ENCODE assay signal across 8 cellular contexts in the genomic region with DNA sequence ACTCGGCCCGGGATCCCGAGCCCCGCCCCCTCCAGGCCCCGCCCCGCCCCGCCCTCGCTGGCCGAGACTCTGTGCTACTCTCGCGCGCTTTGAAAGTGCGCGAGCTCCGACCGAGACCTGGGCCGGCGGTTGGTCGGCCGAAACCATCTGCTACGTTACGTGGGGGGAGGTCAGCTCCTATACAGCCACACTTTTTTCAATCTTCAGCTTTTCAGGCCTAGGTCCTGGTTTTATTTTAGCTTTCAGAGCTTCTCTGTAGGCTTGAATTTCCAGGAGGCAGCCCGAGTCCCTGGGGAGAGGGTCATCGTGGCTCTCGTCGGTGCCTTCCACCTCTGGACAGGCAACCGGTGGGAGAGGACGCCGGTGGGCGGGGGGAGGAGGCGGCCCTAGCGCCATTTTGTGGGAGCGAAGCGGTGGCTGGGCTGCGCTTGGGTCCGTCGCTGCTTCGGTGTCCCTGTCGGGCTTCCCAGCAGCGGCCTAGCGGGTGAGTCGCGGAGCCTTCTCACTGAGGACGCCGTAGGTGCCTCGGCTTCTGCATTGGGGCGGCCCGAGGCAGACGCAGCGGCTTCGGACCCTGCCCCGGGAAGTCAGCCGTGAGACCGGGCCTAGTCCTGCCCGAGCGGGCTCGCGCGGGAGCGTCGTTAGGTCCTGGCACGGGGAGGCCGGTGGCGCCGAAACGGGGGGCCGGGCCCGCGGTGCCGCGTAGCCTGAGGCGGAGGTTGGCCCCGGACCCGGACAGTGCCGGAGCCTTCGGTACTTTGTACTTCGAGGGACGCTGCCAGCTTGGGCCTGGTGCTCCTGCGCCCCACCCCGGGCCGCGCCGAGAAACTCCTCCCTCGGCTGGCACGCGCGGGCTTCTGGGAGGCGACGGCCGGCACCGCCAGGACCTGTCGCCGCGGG. TPM values are rescaled to one million over a fixed set of nuclear protein-coding genes. Genes with fewer than 3 reads are reported as not detected.
DNase-seq lines count a peak whose midpoint lies in the region; ATAC-seq and TF ChIP-seq lines count a peak whose summit lies in the region.

Gene TARDBP (plus strand): TSS at position 395 of the 900 bp plus-strand sequence. CDS start 1,074 bp downstream, outside the sequence.

- H3K36me3 Mint-ChIP-seq in IgD-negative memory B cell = peaks cover 2% of the 10 kb centered on the region

- peaks cover 10 to 17% (median 14%) of the 10 kb centered on the region in 3 donors for H3K4me1 Mint-ChIP-seq in IgD-negative memory B cell

- peaks cover 33% of the 10 kb centered on the region in 2 donors for H3K36me3 ChIP-seq in mucosa of rectum (ENCODE audit: control insufficient read depth in 2 of 2, insufficient read depth in 2 of 2, low read length in 2 of 2)

- TF ChIP-seq CTCF in epithelial cell of proximal tubule (conservative IDR thresholded peaks at IDR 0.05; ENCODE audit: low read depth, low read length) = no peak

- peak; percentile 88 for DNase-seq in DMS153 (lab: John Stamatoyannopoulos, UW)
- peak; percentile 95 for DNase-seq in OCI-M1 (lab: John Stamatoyannopoulos, UW)
- DNase-seq in activated T-cell treated with anti-CD3 and anti-CD28 coated beads for 48 hours (ENCODE audit: low read depth) = peak; percentile 86
- peak; percentile 56 for DNase-seq in epithelial cell of proximal tubule (ENCODE audit: low read depth)
- DNase-seq in stimulated activated CD8-positive, alpha-beta memory T cell treated with anti-CD3 and anti-CD28 coated beads, Interleukin-4, amount 100 ng/mL, for 4 hours (ENCODE audit: low read depth in 2 of 2, low spot score in 1 of 2) = peak; percentile 74 to 80

- H3K27ac Mint-ChIP-seq in IgD-negative memory B cell = peak within 1 kb of the TSS; percentile 99

- H3K4me3 Mint-ChIP-seq in IgD-negative memory B cell = peak within 1 kb of the TSS; percentile 89 to 100 (median 97)

- H3K27ac ChIP-seq in mucosa of rectum (ENCODE audit: low read depth in 2 of 2, low read length in 2 of 2) = peak within 1 kb of the TSS; percentile 98 to 99

- H3K4me3 ChIP-seq in epithelial cell of proximal tubule (ENCODE audit: low read depth, low read length) (peak within 1 kb of the TSS; percentile 95), mucosa of rectum (ENCODE audit: low read length in 2 of 2) (peak within 1 kb of the TSS; percentile 93 to 97)

- no peaks in the 10 kb centered on the region for H3K9me3 Mint-ChIP-seq in IgD-negative memory B cell

- H3K27me3 Mint-ChIP-seq in IgD-negative memory B cell = no peaks in the 10 kb centered on the region

- H3K9ac ChIP-seq in mucosa of rectum (ENCODE audit: low read depth in 1 of 2, low read length in 2 of 2) = peak within 1 kb of the TSS; percentile 92 to 99

- ATAC-seq in GM21576 (IDR thresholded peaks at IDR 0.05; ENCODE audit: unreplicated experiment) = peak; percentile 84

- no peaks in the 10 kb centered on the region for H3K27me3 ChIP-seq in mucosa of rectum (ENCODE audit: control insufficient read depth in 2 of 2, insufficient read depth in 2 of 2, low read length in 2 of 2)

- H3K9me3 ChIP-seq in mucosa of rectum (ENCODE audit: control insufficient read depth in 2 of 2, low read length in 2 of 2) = no peaks in the 10 kb centered on the region

- peaks cover 15 to 23% of the 10 kb centered on the region in 2 donors for H3K4me1 ChIP-seq in mucosa of rectum (ENCODE audit: control insufficient read depth in 2 of 2, insufficient read depth in 2 of 2, low read length in 2 of 2)

RNA-seq across cellular contexts. Expression of gene TARDBP, which starts in this region (rescaled TPM):
- 59.2 TPM for polyA plus RNA-seq in IgD-negative memory B cell
- 59.0 and 109 TPM in 2 replicates for total RNA-seq in epithelial cell of proximal tubule

Comparison
In these comparisons a context has a peak if more than half of its experiments do, and no peak if none do; other contexts are left out.
1. Peak in every context shown above with its lines: DNase-seq, ATAC-seq, H3K4me3 ChIP-seq and H3K27ac ChIP-seq.